In the genomic region with DNA sequence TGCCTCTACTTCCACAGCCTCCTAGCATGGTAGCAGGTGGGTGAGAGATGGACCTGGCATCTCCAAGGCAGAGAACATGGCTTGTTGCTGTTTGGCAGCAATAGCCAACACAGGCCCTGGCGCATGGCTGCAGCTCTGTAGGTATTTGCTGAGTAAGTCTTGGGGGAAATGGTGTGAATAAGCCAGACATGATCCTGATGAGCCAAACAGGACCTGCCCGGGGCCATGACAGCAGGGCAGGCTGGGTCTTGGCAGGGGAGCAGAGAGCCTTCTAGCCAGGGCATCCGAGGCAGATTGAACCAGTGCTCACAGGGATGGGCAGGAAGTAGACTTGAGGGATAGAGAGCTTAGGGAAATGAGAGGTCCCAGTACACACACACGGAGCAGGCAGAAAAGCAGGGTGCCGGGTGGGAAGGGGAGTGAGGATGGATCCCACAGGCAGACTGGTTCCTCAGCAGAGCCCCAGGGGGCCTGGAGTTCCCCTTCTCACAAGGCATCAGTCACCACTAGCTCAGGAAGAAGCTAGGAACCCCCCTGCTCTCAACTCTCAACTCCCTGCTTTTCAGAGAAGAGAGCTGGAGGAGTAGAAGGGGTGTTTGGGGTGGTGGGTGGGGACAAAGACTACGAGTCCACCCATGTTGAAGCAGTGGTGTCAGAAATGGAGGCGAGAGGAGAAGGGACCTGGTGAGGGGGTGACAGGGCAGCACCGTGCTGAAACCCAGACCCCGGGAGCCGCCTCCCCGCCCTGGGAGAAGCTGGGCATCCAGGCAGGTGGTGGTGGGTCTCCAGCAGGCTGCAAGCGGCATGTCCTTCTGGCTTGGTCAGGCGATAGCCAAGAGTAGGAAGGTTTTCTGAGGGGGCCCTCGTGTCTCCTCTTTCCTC, we compare ENCODE assay signal across 10 cellular contexts.
A peak's percentile ranks its signal among the peaks of the same experiment; 100 is the strongest.
DNase-seq lines count a peak whose midpoint lies in the region; ATAC-seq, FAIRE-seq and TF ChIP-seq lines count a peak whose summit lies in the region.
"Had no signal": no experiment of that assay in that cellular context is flagged by ENCODE, and none has a peak within 500 bp of the region (broad histone marks: within the 10 kb centered on the region; RNA-seq: fewer than 3 reads in every experiment).

No MANE protein-coding gene starts in this region.

- POLR2A ChIA-PET in GM12878 (lab: Charles Lee): interaction anchor here (1.0 to 11.8 kb wide), 3 partner anchors 10 to 54 kb away, joined by 3 to 233 read pairs (median 62); no protein-coding TSS in a partner anchor

- no peak overlapping the region for H3K4me3 Mint-ChIP-seq in activated CD4-positive, alpha-beta T cell treated with anti-CD3 and anti-CD28 coated beads, Interleukin-2, amount 10 ng/mL, durations not matched to agents 24 days and 14 days
- no peak overlapping the region for H3K4me3 Mint-ChIP-seq in stimulated activated memory B cell treated with anti-CD40 and anti-IgM and Interleukin-4, amounts not matched to agents 10 μg/mL and 1 μg/mL and 100 μg/mL, for 72 hours

- RAD21 ChIA-PET in GM12878 (lab: Charles Lee; ENCODE audit: unreplicated experiment): interaction anchor here (0.8 to 15.8 kb wide), 4 partner anchors 9 to 80 kb away, joined by 3 to 481 read pairs (median 8); no protein-coding TSS in a partner anchor

- TF ChIP-seq CTCF in GM12878 (IDR thresholded peaks at IDR 0.05 in 2 of 3, conservative IDR thresholded peaks at IDR 0.05 in 1 of 3; ENCODE audit: control insufficient read depth in 2 of 3, extremely low read depth in 1 of 3, insufficient read depth in 1 of 3, low read depth in 3 of 3, low read length in 3 of 3): no peak

- BruUV-seq in GM12878 (replicated peaks; lab: Mats Ljungman, UMichigan): no TSS peak

- peaks cover 10% of the 10 kb centered on the region for H3K36me3 Mint-ChIP-seq in activated CD4-positive, alpha-beta T cell treated with anti-CD3 and anti-CD28 coated beads, Interleukin-2, amount 10 ng/mL, durations not matched to agents 24 days and 14 days (ENCODE audit: low read depth)
- H3K36me3 Mint-ChIP-seq in stimulated activated memory B cell treated with anti-CD40 and anti-IgM and Interleukin-4, amounts not matched to agents 10 μg/mL and 1 μg/mL and 100 μg/mL, for 72 hours: no peaks in the 10 kb centered on the region

- TF ChIP-seq POLR2A in GM12878 (IDR thresholded peaks at IDR 0.05; ENCODE audit: low read depth, low read length): no peak

- in situ Hi-C loops in GM12878 (cut with MboI): no loop called here

- no peaks in the 10 kb centered on the region for H3K27me3 Mint-ChIP-seq in activated CD4-positive, alpha-beta T cell treated with anti-CD3 and anti-CD28 coated beads, Interleukin-2, amount 10 ng/mL, durations not matched to agents 24 days and 14 days
- no peaks in the 10 kb centered on the region for H3K27me3 Mint-ChIP-seq in stimulated activated memory B cell treated with anti-CD40 and anti-IgM and Interleukin-4, amounts not matched to agents 10 μg/mL and 1 μg/mL and 100 μg/mL, for 72 hours

- no peak for TF ChIP-seq EP300 in GM12878 (IDR thresholded peaks at IDR 0.05; ENCODE audit: borderline replicate concordance in 1 of 2, control insufficient read depth in 1 of 2, low read depth in 2 of 2, low read length in 2 of 2)

- intact Hi-C loops in activated CD4-positive, alpha-beta T cell treated with anti-CD3 and anti-CD28 coated beads, Interleukin-2, amount 10 ng/mL, durations not matched to agents 24 days and 14 days (cut with micrococcal nuclease): no loop called here
- intact Hi-C loops in GM12878 (cut with micrococcal nuclease; ENCODE audit: unreplicated experiment): loop anchor here (5.0 kb wide), 1 partner anchor 297 kb away; a partner anchor contains a TSS

- H3K9me3 ChIP-seq in GM12878 (replicated peaks; ENCODE audit: control insufficient read depth, insufficient read depth, low read length): no peaks in the 10 kb centered on the region

- H3K27me3 ChIP-seq in GM12878 (replicated peaks in 1 of 2; ENCODE audit: control insufficient read depth in 2 of 2, insufficient read depth in 2 of 2, low read length in 1 of 2): no peaks in the 10 kb centered on the region

- H3K4me1 ChIP-seq in GM12878 (ENCODE audit: control insufficient read depth, insufficient read depth, low read length): peaks cover 58% of the 10 kb centered on the region

- peak overlapping the region; percentile 23 for H3K4me2 ChIP-seq in GM12878 (ENCODE audit: control insufficient read depth, insufficient read depth)
- H3K4me2 ChIP-seq: KMS-11 had no signal

- H3K4me3 ChIP-seq in GM12878: no peak overlapping the region

- H3K27ac ChIP-seq in GM12878 (ENCODE audit: control insufficient read depth, insufficient read depth) (peak overlapping the region; percentile 73), substantia nigra (ENCODE audit: low read depth, low read length, poor library complexity, severe bottlenecking) (peak overlapping the region; percentile 2)
- H3K27ac ChIP-seq: KMS-11 had no signal

- no peak overlapping the region for H3K9ac ChIP-seq in GM12878 (ENCODE audit: control insufficient read depth, insufficient read depth, low read length)
- H3K9ac ChIP-seq: KMS-11 had no signal

- CTCF ChIA-PET in GM12878 (lab: Yijun Ruan, JAX): interaction anchor here (0.9 to 3.7 kb wide), 10 partner anchors 9 to 129 kb away, joined by 3 to 18 read pairs (median 6); no protein-coding TSS in a partner anchor

- peak; percentile 7 for ATAC-seq in GM12878
- ATAC-seq in activated CD4-positive, CD25-positive, alpha-beta regulatory T cell treated with anti-CD3 and anti-CD28 coated beads, Interleukin-2, amount 50 U/mL, for 24 hours: no peak
- no peak for ATAC-seq in stimulated activated memory B cell treated with anti-CD40 and anti-IgM and Interleukin-4, amounts not matched to agents 10 μg/mL and 1 μg/mL and 100 μg/mL, for 72 hours

- DNase-seq in activated CD4-positive, alpha-beta T cell treated with anti-CD3 and anti-CD28 coated beads, Interleukin-2, amount 10 ng/mL, durations not matched to agents 24 days and 14 days: no peak
- DNase-seq in activated CD4-positive, alpha-beta T cell treated with anti-CD3 and anti-CD28 coated beads for 48 hours: no peak
- no peak for DNase-seq in GM12878 (ENCODE audit: low read depth, low spot score)
- DNase-seq in islet precursor cell: peak; percentile 54
- DNase-seq in substantia nigra (lab: John Stamatoyannopoulos, UW): no peak
- DNase-seq in activated CD8-positive, alpha-beta memory T cell treated with anti-CD3 and anti-CD28 coated beads, Interleukin-2, amount 50 U/mL, for 4 hours: no peak
- DNase-seq: glutamatergic neuron had no signal

- peak overlapping the region; percentile 73 for H3K27ac Mint-ChIP-seq in activated CD4-positive, alpha-beta T cell treated with anti-CD3 and anti-CD28 coated beads, Interleukin-2, amount 10 ng/mL, durations not matched to agents 24 days and 14 days
- H3K27ac Mint-ChIP-seq in stimulated activated memory B cell treated with anti-CD40 and anti-IgM and Interleukin-4, amounts not matched to agents 10 μg/mL and 1 μg/mL and 100 μg/mL, for 72 hours: no peak overlapping the region

- SMC1A ChIA-PET in GM12878 (lab: Charles Lee; ENCODE audit: uncharacterized antibody, unreplicated experiment): interaction anchor here (1.0 to 5.3 kb wide), 9 partner anchors 9 to 127 kb away, joined by 3 to 37 read pairs (median 3); no protein-coding TSS in a partner anchor

- H3K36me3 ChIP-seq in GM12878 (ENCODE audit: control insufficient read depth in 2 of 2, insufficient read depth in 2 of 2, low read length in 1 of 2): peaks cover 0 to 2% of the 10 kb centered on the region in 2 experiments; a peak in 3 of 4 replicates

- no peak for FAIRE-seq in GM12878 (lab: Jason Lieb, UNC)

- no peak for TF ChIP-seq RAD21 in GM12878 (IDR thresholded peaks at IDR 0.05; ENCODE audit: insufficient read depth, low read depth, low read length)

- peaks cover 59% of the 10 kb centered on the region for H3K4me1 Mint-ChIP-seq in activated CD4-positive, alpha-beta T cell treated with anti-CD3 and anti-CD28 coated beads, Interleukin-2, amount 10 ng/mL, durations not matched to agents 24 days and 14 days
- H3K4me1 Mint-ChIP-seq in stimulated activated memory B cell treated with anti-CD40 and anti-IgM and Interleukin-4, amounts not matched to agents 10 μg/mL and 1 μg/mL and 100 μg/mL, for 72 hours: peaks cover 52% of the 10 kb centered on the region

- WGBS in GM12878 (ENCODE audit: insufficient coverage, insufficient replicate concordance, low lambda C conversion rate, missing lambda C conversion rate): 79% methylated on average over 14 of the region's 14 CpGs

- H4K20me1 ChIP-seq in GM12878 (ENCODE audit: control insufficient read depth, insufficient read depth): no peaks in the 10 kb centered on the region

- peaks cover 18% of the 10 kb centered on the region for H3K79me2 ChIP-seq in GM12878 (ENCODE audit: control insufficient read depth, insufficient read depth, low read length)

- H2AFZ ChIP-seq in GM12878 (ENCODE audit: control insufficient read depth, low read depth, low read length): no peak overlapping the region

- H3K9me3 Mint-ChIP-seq in activated CD4-positive, alpha-beta T cell treated with anti-CD3 and anti-CD28 coated beads, Interleukin-2, amount 10 ng/mL, durations not matched to agents 24 days and 14 days: no peaks in the 10 kb centered on the region
- no peaks in the 10 kb centered on the region for H3K9me3 Mint-ChIP-seq in stimulated activated memory B cell treated with anti-CD40 and anti-IgM and Interleukin-4, amounts not matched to agents 10 μg/mL and 1 μg/mL and 100 μg/mL, for 72 hours

TF ChIP-seq in GM12878, 131 proteins besides CTCF, POLR2A, EP300 and RAD21 (continues in another document):
- TF ChIP-seq MEF2B (IDR thresholded peaks at IDR 0.05; ENCODE audit: partially characterized antibody, poor library complexity, severe bottlenecking): peak; percentile 92
- TF ChIP-seq SPI1 (IDR thresholded peaks at IDR 0.05; ENCODE audit: borderline replicate concordance, insufficient read depth, low read depth, low read length): 0 out of 2 replicates have a peak, but pooled peaks have one; percentile 23
